In genomic region chr1:226209307-226210059, GRCh38 we compare ENCODE assay signal across 27 cellular contexts. TPM values are rescaled to one million over a fixed set of nuclear protein-coding genes. Genes with fewer than 3 reads are reported as not detected.
A peak's percentile ranks its signal among the peaks of the same experiment; 100 is the strongest.
DNase-seq lines count a peak whose midpoint lies in the region; ATAC-seq and TF ChIP-seq lines count a peak whose summit lies in the region.
"Had no signal": no experiment of that assay in that cellular context is flagged by ENCODE, and none has a peak within 500 bp of the region (broad histone marks: within the 10 kb centered on the region; RNA-seq: fewer than 3 reads in every experiment).

No MANE protein-coding gene starts in this region.

- intact Hi-C loops in left cardiac atrium (cut with DNase I): no loop called here

- H3K27me3 Mint-ChIP-seq in nephron progenitor cell (ENCODE audit: low read depth, poor library complexity): peaks cover 4% of the 10 kb centered on the region
- H3K27me3 Mint-ChIP-seq: activated naive CD4-positive, alpha-beta T cell treated with anti-CD3 and anti-CD28 coated beads, Interleukin-2, amount 50 U/mL, for 24 hours; central memory CD8-positive, alpha-beta T cell had no signal

- no peak overlapping the region for H3K27ac Mint-ChIP-seq in nephron progenitor cell
- H3K27ac Mint-ChIP-seq: activated naive CD4-positive, alpha-beta T cell treated with anti-CD3 and anti-CD28 coated beads, Interleukin-2, amount 50 U/mL, for 24 hours; CD4-positive, CD25-positive, alpha-beta regulatory T cell had no signal

- DNase-seq in G401 (ENCODE audit: low spot score) (peak; percentile 82), NCI-H524 (lab: John Stamatoyannopoulos, UW) (peak; percentile 86 to 88), dermis blood vessel endothelial cell (peak; percentile 75), nephron progenitor cell (no peak), left cardiac atrium (no peak)
- DNase-seq in stimulated activated CD4-positive, alpha-beta T cell treated with anti-CD3 and anti-CD28 coated beads, Interleukin-2, amount 100 ng/mL, for 24 hours: no peak
- DNase-seq: activated CD4-positive, alpha-beta T cell treated with anti-CD3 and anti-CD28 coated beads for 48 hours; aorta; CD4-positive, CD25-positive, alpha-beta regulatory T cell; DMS153; GDM1; lower lobe of right lung; NCI-H1092; NCI-H2081; NCI-H69; occipital lobe; PC-9; stimulated activated CD4-positive, alpha-beta T cell treated with anti-CD3 and anti-CD28 coated beads, Interleukin-2, amount 100 ng/mL, for 48 hours; stimulated activated naive CD8-positive, alpha-beta T cell treated with anti-CD3 and anti-CD28 coated beads, Interleukin-15, Interleukin-2, amounts not matched to agents 100 U/mL and 50 U/mL, for 24 hours had no signal

- ATAC-seq in HG03520 (IDR thresholded peaks at IDR 0.05; ENCODE audit: unreplicated experiment): no peak
- ATAC-seq in left cardiac atrium: no peak
- no peak for ATAC-seq in HG02678 (IDR thresholded peaks at IDR 0.05; ENCODE audit: unreplicated experiment)
- ATAC-seq: stimulated activated naive CD8-positive, alpha-beta T cell treated with anti-CD3 and anti-CD28 coated beads, Interleukin-15, Interleukin-2, amounts not matched to agents 100 U/mL and 50 U/mL, for 24 hours had no signal

- H3K4me3 Mint-ChIP-seq in nephron progenitor cell: peak overlapping the region; percentile 46
- H3K4me3 Mint-ChIP-seq: activated naive CD4-positive, alpha-beta T cell treated with anti-CD3 and anti-CD28 coated beads, Interleukin-2, amount 50 U/mL, for 24 hours; CD4-positive, CD25-positive, alpha-beta regulatory T cell; central memory CD8-positive, alpha-beta T cell had no signal

- no peak for TF ChIP-seq CTCF in nephron progenitor cell (IDR thresholded peaks at IDR 0.05)

- no peaks in the 10 kb centered on the region for H3K9me3 Mint-ChIP-seq in nephron progenitor cell
- H3K9me3 Mint-ChIP-seq: activated naive CD4-positive, alpha-beta T cell treated with anti-CD3 and anti-CD28 coated beads, Interleukin-2, amount 50 U/mL, for 24 hours; CD4-positive, CD25-positive, alpha-beta regulatory T cell; central memory CD8-positive, alpha-beta T cell had no signal

- in situ Hi-C loops in G401 (cut with HindIII; ENCODE audit: low sequenced_read_pairs): no loop called here

- H3K4me1 Mint-ChIP-seq in nephron progenitor cell: peaks cover 42% of the 10 kb centered on the region
- H3K4me1 Mint-ChIP-seq: activated naive CD4-positive, alpha-beta T cell treated with anti-CD3 and anti-CD28 coated beads, Interleukin-2, amount 50 U/mL, for 24 hours; CD4-positive, CD25-positive, alpha-beta regulatory T cell; central memory CD8-positive, alpha-beta T cell had no signal

- no peaks in the 10 kb centered on the region for H3K36me3 Mint-ChIP-seq in nephron progenitor cell (ENCODE audit: low read depth)
- H3K36me3 Mint-ChIP-seq: activated naive CD4-positive, alpha-beta T cell treated with anti-CD3 and anti-CD28 coated beads, Interleukin-2, amount 50 U/mL, for 24 hours; CD4-positive, CD25-positive, alpha-beta regulatory T cell had no signal

RNA-seq across cellular contexts. Expression of gene MIXL1, which starts 14.0 kb away (rescaled TPM):
- not detected in 2 replicates for total RNA-seq in G401 (2014; rRNA removed; shearing (Covaris generic))
- total RNA-seq in dermis blood vessel endothelial cell (0.05 TPM in 1 of 2 replicates, not detected in the other), left cardiac atrium (not detected)
- total RNA-seq: CD4-positive, CD25-positive, alpha-beta regulatory T cell; epithelial cell of proximal tubule; HT-29; occipital lobe; PC-9; renal cortical epithelial cell; T-helper 1 cell treated with Interleukin-12 subunit alpha and Interleukin-12 subunit beta and Interleukin-4 antibody, amounts not matched to agents 30 ng/mL and 1 ng/mL, for 36 hours had no signal

RNA-seq across cellular contexts. Expression of gene ACBD3, which starts 22.9 kb away (rescaled TPM):
- total RNA-seq in G401 (2014; rRNA removed; shearing (Covaris generic)): 19.4 and 21.3 TPM in 2 replicates
- 41.9 and 50.5 TPM in 2 replicates for total RNA-seq in dermis blood vessel endothelial cell
- total RNA-seq in left cardiac atrium: 10 to 100 TPM; 25.4 to 40.8 TPM

Comparison
In these comparisons a context has a peak if more than half of its experiments do, and no peak if none do; other contexts are left out.
1. DNase-seq: peak in G401 (single experiment), NCI-H524 (2 of 2) and dermis blood vessel endothelial cell (single experiment); none in nephron progenitor cell (single experiment), stimulated activated CD4-positive, alpha-beta T cell treated with anti-CD3 and anti-CD28 coated beads, Interleukin-2, amount 100 ng/mL, for 24 hours (0 of 2) and left cardiac atrium (single experiment).